15 cellular contexts compared by ENCODE assay signal in genomic region chr5:112846556-112846955, GRCh38. TPM values are rescaled to one million over a fixed set of nuclear protein-coding genes. Genes with fewer than 3 reads are reported as not detected.
DNase-seq lines count a peak whose midpoint lies in the region; ATAC-seq lines count a peak whose summit lies in the region.
"Had no signal": no experiment of that assay in that cellular context is flagged by ENCODE, and none has a peak within 500 bp of the region (broad histone marks: within the 10 kb centered on the region; RNA-seq: fewer than 3 reads in every experiment).

No MANE protein-coding gene starts in this region.

- H3K9ac ChIP-seq in mesendoderm (ENCODE audit: low read length), result no peak overlapping the region

- no peak overlapping the region for H3K4me2 ChIP-seq in mesendoderm (ENCODE audit: low read length)

- H3K36me3 ChIP-seq in mesendoderm (ENCODE audit: control insufficient read depth, insufficient read depth, low read length), result no peaks in the 10 kb centered on the region
- H3K36me3 ChIP-seq: BE2C had no signal

- H3K79me2 ChIP-seq in mesendoderm (ENCODE audit: control insufficient read depth, insufficient read depth, low read length), result no peaks in the 10 kb centered on the region

- no peak overlapping the region for H4K8ac ChIP-seq in mesendoderm (ENCODE audit: low read depth, low read length)

- no peak overlapping the region for H3K23ac ChIP-seq in mesendoderm (ENCODE audit: low read length)

- H3K36me3 Mint-ChIP-seq in activated T-helper 17 cell treated with anti-CD3 and anti-CD28 coated beads, Interleukin-2, amount 50 U/mL, for 72 hours (ENCODE audit: low read depth), result no peaks in the 10 kb centered on the region
- H3K36me3 Mint-ChIP-seq in T-helper 17 cell (ENCODE audit: low read depth), result no peaks in the 10 kb centered on the region

- no peak overlapping the region for H2AK5ac ChIP-seq in mesendoderm (ENCODE audit: low read length)

- peaks cover 4% of the 10 kb centered on the region for H3K4me1 Mint-ChIP-seq in activated T-helper 17 cell treated with anti-CD3 and anti-CD28 coated beads, Interleukin-2, amount 50 U/mL, for 72 hours
- peaks cover 4% of the 10 kb centered on the region for H3K4me1 Mint-ChIP-seq in T-helper 17 cell

- H3K4me3 ChIP-seq in mesendoderm (ENCODE audit: low read length), result no peak overlapping the region

- ATAC-seq in Right ventricle myocardium superior (ENCODE audit: poor library complexity), result peak; percentile 26
- ATAC-seq in Right ventricle myocardium inferior, result no peak
- ATAC-seq in activated T-helper 17 cell treated with anti-CD3 and anti-CD28 coated beads, Interleukin-2, amount 50 U/mL, for 72 hours (replicated peaks), result no peak
- no peak for ATAC-seq in GM21528 (IDR thresholded peaks at IDR 0.05; ENCODE audit: low FRiP score, unreplicated experiment)
- ATAC-seq in HG02870 (IDR thresholded peaks at IDR 0.05; ENCODE audit: unreplicated experiment), result no peak
- ATAC-seq in T-helper 17 cell, result no peak
- ATAC-seq: HCT116 had no signal

- no peak overlapping the region for H3K4ac ChIP-seq in mesendoderm (ENCODE audit: low read depth, low read length)

- H3K27me3 Mint-ChIP-seq in activated T-helper 17 cell treated with anti-CD3 and anti-CD28 coated beads, Interleukin-2, amount 50 U/mL, for 72 hours, result no peaks in the 10 kb centered on the region
- H3K27me3 Mint-ChIP-seq in T-helper 17 cell, result peaks cover 5% of the 10 kb centered on the region

- peaks cover 3% of the 10 kb centered on the region for H3K4me1 ChIP-seq in mesendoderm (ENCODE audit: control insufficient read depth, low read depth, low read length)
- H3K4me1 ChIP-seq: BE2C had no signal

- H2BK5ac ChIP-seq in mesendoderm (ENCODE audit: low read length), result no peak overlapping the region

- no CpG with 5 or more reads among the region's 5 CpGs for WGBS in mesendoderm (ENCODE audit: extremely low coverage, insufficient coverage, low lambda C conversion rate)

- no peak overlapping the region for H3K27ac ChIP-seq in mesendoderm (ENCODE audit: low read depth, low read length)
- H3K27ac ChIP-seq: C4-2B had no signal

- no peak overlapping the region for H3K18ac ChIP-seq in mesendoderm (ENCODE audit: low read length)

- H3K27ac Mint-ChIP-seq in activated T-helper 17 cell treated with anti-CD3 and anti-CD28 coated beads, Interleukin-2, amount 50 U/mL, for 72 hours, result peak overlapping the region; percentile 51
- no peak overlapping the region for H3K27ac Mint-ChIP-seq in T-helper 17 cell

- H3K9me3 ChIP-seq in T-helper 17 cell (ENCODE audit: control insufficient read depth, low read length, poor library complexity, severe bottlenecking), result no peaks in the 10 kb centered on the region
- H3K9me3 ChIP-seq: BE2C had no signal

- no peaks in the 10 kb centered on the region for H3K27me3 ChIP-seq in mesendoderm (ENCODE audit: insufficient read depth, low read length, poor library complexity)
- H3K27me3 ChIP-seq: BE2C had no signal

- H2BK15ac ChIP-seq in mesendoderm (replicated peaks; ENCODE audit: low read depth), result no peak overlapping the region

- no peaks in the 10 kb centered on the region for H3K9me3 Mint-ChIP-seq in activated T-helper 17 cell treated with anti-CD3 and anti-CD28 coated beads, Interleukin-2, amount 50 U/mL, for 72 hours

- no peak for DNase-seq in Right ventricle myocardium superior
- DNase-seq in Right ventricle myocardium inferior (ENCODE audit: missing footprints), result no peak
- peak; percentile 33 for DNase-seq in mesendoderm
- DNase-seq in pons (ENCODE audit: low spot score), result no peak
- DNase-seq in T-helper 17 cell, result no peak
- DNase-seq: ACHN; BE2C; CD4-positive, alpha-beta memory T cell; DMS79; IMR-90 had no signal

- no peak overlapping the region for H3K4me3 Mint-ChIP-seq in activated T-helper 17 cell treated with anti-CD3 and anti-CD28 coated beads, Interleukin-2, amount 50 U/mL, for 72 hours
- H3K4me3 Mint-ChIP-seq in T-helper 17 cell, result no peak overlapping the region
- H3K4me3 Mint-ChIP-seq: CD4-positive, alpha-beta memory T cell had no signal

- no peak overlapping the region for H2BK120ac ChIP-seq in mesendoderm (ENCODE audit: low read depth, low read length)

- H4K5ac ChIP-seq in mesendoderm (ENCODE audit: low read length), result no peak overlapping the region

- no peak overlapping the region for H3K56ac ChIP-seq in mesendoderm (ENCODE audit: low read length)

- no peaks in the 10 kb centered on the region for H3K79me1 ChIP-seq in mesendoderm (ENCODE audit: low read length)

- intact Hi-C loops in Right ventricle myocardium superior (cut with DNase I), result no loop called here
- intact Hi-C loops in Right ventricle myocardium inferior (cut with DNase I), result loop anchor here (5.0 kb wide), 2 partner anchors 76 to 294 kb away; partner anchors contain the start of gene REEP5

RNA-seq across cellular contexts. Expression of gene SRP19, which starts 14.5 kb away (rescaled TPM):
- total RNA-seq in Right ventricle myocardium superior, result 24.8 TPM
- 24.8 TPM for total RNA-seq in Right ventricle myocardium inferior
- 10 to 100 TPM; 25.4 to 60.3 TPM for total RNA-seq in activated T-helper 17 cell treated with anti-CD3 and anti-CD28 coated beads, Interleukin-2, amount 50 U/mL, for 72 hours
- 152 TPM for polyA plus RNA-seq in mesendoderm (2013, experiment 1 of 2)
- 155 TPM for polyA plus RNA-seq in mesendoderm (2013, experiment 2 of 2)
- 10 to 100 TPM; 39.9 to 43.0 TPM for total RNA-seq in T-helper 17 cell
